ENCODE assay signal across 8 cellular contexts in genomic region chr18:53567935-53568574, GRCh38.
DNase-seq lines count a peak whose midpoint lies in the region; ATAC-seq, FAIRE-seq and TF ChIP-seq lines count a peak whose summit lies in the region.

No MANE protein-coding gene starts in this region.

- no peak overlapping the region for H3K4me3 Mint-ChIP-seq in glutamatergic neuron (ENCODE audit: unreplicated experiment)
- H3K4me3 Mint-ChIP-seq in activated T-helper 1 cell treated with anti-CD3 and anti-CD28 coated beads, Interleukin-12 subunit alpha, Interleukin-12 subunit beta, Interleukin-2, Interleukin-4 antibody, amounts not matched to agents 30 ng/mL and 10 ng/mL and 1 ng/mL, durations not matched to agents 14 hours and 24 hours and 36 hours, result no peak overlapping the region

- no peaks in the 10 kb centered on the region for H3K79me2 ChIP-seq in KMS-11 (ENCODE audit: insufficient read depth, low read depth)
- H3K79me2 ChIP-seq in SU-DHL-6 (ENCODE audit: insufficient read depth, low read length), result no peaks in the 10 kb centered on the region

- H3K4me1 Mint-ChIP-seq in glutamatergic neuron (ENCODE audit: low read depth, unreplicated experiment), result no peaks in the 10 kb centered on the region
- H3K4me1 Mint-ChIP-seq in activated T-helper 1 cell treated with anti-CD3 and anti-CD28 coated beads, Interleukin-12 subunit alpha, Interleukin-12 subunit beta, Interleukin-2, Interleukin-4 antibody, amounts not matched to agents 30 ng/mL and 10 ng/mL and 1 ng/mL, durations not matched to agents 14 hours and 24 hours and 36 hours (ENCODE audit: low read depth), result no peaks in the 10 kb centered on the region

- H3K27ac Mint-ChIP-seq in glutamatergic neuron (ENCODE audit: unreplicated experiment), result no peak overlapping the region
- H3K27ac Mint-ChIP-seq in activated T-helper 1 cell treated with anti-CD3 and anti-CD28 coated beads, Interleukin-12 subunit alpha, Interleukin-12 subunit beta, Interleukin-2, Interleukin-4 antibody, amounts not matched to agents 30 ng/mL and 10 ng/mL and 1 ng/mL, durations not matched to agents 14 hours and 24 hours and 36 hours, result no peak overlapping the region

- H3K27ac ChIP-seq in A549, result no peak overlapping the region
- no peak overlapping the region for H3K27ac ChIP-seq in KMS-11
- no peak overlapping the region for H3K27ac ChIP-seq in SU-DHL-6 (ENCODE audit: low read depth, low read length)
- H3K27ac ChIP-seq in spleen, result peak overlapping the region in 5 of 8 donors; percentile 10 to 37 (median 33)

- H3K36me3 ChIP-seq in KMS-11 (ENCODE audit: insufficient read depth), result no peaks in the 10 kb centered on the region
- H3K36me3 ChIP-seq in SU-DHL-6 (ENCODE audit: low read length), result no peaks in the 10 kb centered on the region
- no peaks in the 10 kb centered on the region for H3K36me3 ChIP-seq in spleen

- H3F3A ChIP-seq in SU-DHL-6 (ENCODE audit: insufficient read depth), result no peaks in the 10 kb centered on the region

- peak; percentile 6 to 21 for DNase-seq in A549 (ENCODE audit: low read depth in 1 of 2, low spot score in 1 of 2)
- DNase-seq in glutamatergic neuron, result no peak
- no peak for DNase-seq in spleen
- no peak for DNase-seq in activated T-helper 1 cell treated with anti-CD3 and anti-CD28 coated beads, Interleukin-12 subunit alpha, Interleukin-12 subunit beta, Interleukin-2, Interleukin-4 antibody, amounts not matched to agents 30 ng/mL and 10 ng/mL and 1 ng/mL, durations not matched to agents 14 hours and 24 hours and 36 hours (ENCODE audit: low spot score)

- POLR2A ChIA-PET in A549 (lab: Yijun Ruan, JAX), result no interaction called here

- no peaks in the 10 kb centered on the region for H3K27me3 Mint-ChIP-seq in glutamatergic neuron (ENCODE audit: unreplicated experiment)
- H3K27me3 Mint-ChIP-seq in activated T-helper 1 cell treated with anti-CD3 and anti-CD28 coated beads, Interleukin-12 subunit alpha, Interleukin-12 subunit beta, Interleukin-2, Interleukin-4 antibody, amounts not matched to agents 30 ng/mL and 10 ng/mL and 1 ng/mL, durations not matched to agents 14 hours and 24 hours and 36 hours (ENCODE audit: insufficient read depth), result no peaks in the 10 kb centered on the region

- FAIRE-seq in A549 (lab: Jason Lieb, UNC), result no peak

- ATAC-seq in A549 (no peak), GM21381 (IDR thresholded peaks at IDR 0.05; ENCODE audit: unreplicated experiment) (no peak)

- 0 out of 2 replicates have a peak, but pooled peaks cover 4% of the 10 kb centered on the region for H3K9me2 ChIP-seq in SU-DHL-6 (replicated peaks; ENCODE audit: insufficient read depth, low read length)

- intact Hi-C loops in spleen (cut with DNase I; ENCODE audit: low total_unique reads), result loop anchor here (10.0 kb wide), 1 partner anchor 547 kb away; no protein-coding TSS in a partner anchor
- intact Hi-C loops in activated T-helper 1 cell treated with anti-CD3 and anti-CD28 coated beads, Interleukin-12 subunit alpha, Interleukin-12 subunit beta, Interleukin-2, Interleukin-4 antibody, amounts not matched to agents 30 ng/mL and 10 ng/mL and 1 ng/mL, durations not matched to agents 14 hours and 24 hours and 36 hours (cut with micrococcal nuclease), result loop anchor here (1.0 kb wide), 3 partner anchors 551 to 1103 kb away; no protein-coding TSS in a partner anchor

- H3K4me2 ChIP-seq in A549 (no peak overlapping the region), KMS-11 (no peak overlapping the region), SU-DHL-6 (ENCODE audit: low read depth, low read length, poor library complexity, severe bottlenecking) (no peak overlapping the region)

- CTCF ChIA-PET in A549 (lab: Yijun Ruan, JAX), result interaction anchor here (0.6 to 1.5 kb wide), 4 partner anchors 22 to 560 kb away, joined by 3 to 4 read pairs (median 4); no protein-coding TSS in a partner anchor

- H3K4me1 ChIP-seq in A549 (no peaks in the 10 kb centered on the region), KMS-11 (ENCODE audit: low read depth, poor library complexity, severe bottlenecking) (no peaks in the 10 kb centered on the region), spleen (peaks cover 0 to 7% (median 0%) of the 10 kb centered on the region in 6 donors)

- H3K4me3 ChIP-seq in A549 (no peak overlapping the region), GM12875 (ENCODE audit: low read depth, low read length) (no peak overlapping the region), KMS-11 (IDR thresholded peaks at IDR 0.05; ENCODE audit: insufficient read depth, low read depth, low read length) (no peak overlapping the region), SU-DHL-6 (ENCODE audit: insufficient read depth, low read length, poor library complexity, severe bottlenecking) (no peak overlapping the region), spleen (no peak overlapping the region)

- H3K9ac ChIP-seq in KMS-11, result no peak overlapping the region
- H3K9ac ChIP-seq in SU-DHL-6 (ENCODE audit: low read length), result no peak overlapping the region

- 20% methylated on average over 12 of the region's 12 CpGs for WGBS in A549 (ENCODE audit: missing lambda C conversion rate)
- 41 to 61% (median 52%) methylated on average over 12 of the region's 12 CpGs for WGBS in spleen, 5 donors

- H3K9me3 Mint-ChIP-seq in glutamatergic neuron (ENCODE audit: unreplicated experiment), result no peaks in the 10 kb centered on the region
- no peaks in the 10 kb centered on the region for H3K9me3 Mint-ChIP-seq in activated T-helper 1 cell treated with anti-CD3 and anti-CD28 coated beads, Interleukin-12 subunit alpha, Interleukin-12 subunit beta, Interleukin-2, Interleukin-4 antibody, amounts not matched to agents 30 ng/mL and 10 ng/mL and 1 ng/mL, durations not matched to agents 14 hours and 24 hours and 36 hours

- TF ChIP-seq POLR2A in A549 (IDR thresholded peaks at IDR 0.05; ENCODE audit: low read length) (no peak), spleen (IDR thresholded peaks at IDR 0.05) (no peak)

- H3K36me3 Mint-ChIP-seq in glutamatergic neuron (ENCODE audit: unreplicated experiment), result no peaks in the 10 kb centered on the region
- no peaks in the 10 kb centered on the region for H3K36me3 Mint-ChIP-seq in activated T-helper 1 cell treated with anti-CD3 and anti-CD28 coated beads, Interleukin-12 subunit alpha, Interleukin-12 subunit beta, Interleukin-2, Interleukin-4 antibody, amounts not matched to agents 30 ng/mL and 10 ng/mL and 1 ng/mL, durations not matched to agents 14 hours and 24 hours and 36 hours (ENCODE audit: low read depth)

- H4K20me1 ChIP-seq in KMS-11 (ENCODE audit: insufficient read depth) (no peaks in the 10 kb centered on the region), SU-DHL-6 (ENCODE audit: low read depth, low read length) (no peaks in the 10 kb centered on the region)

- TF ChIP-seq CTCF in A549 (IDR thresholded peaks at IDR 0.05) (peak; percentile 50), GM12875 (IDR thresholded peaks at IDR 0.05; ENCODE audit: borderline replicate concordance, insufficient read depth, low read depth, low read length) (peak; percentile 48; the same call in 1 of the 2 replicates), KMS-11 (conservative IDR thresholded peaks at IDR 0.05; ENCODE audit: low read depth, low read length) (peak; percentile 95), SU-DHL-6 (IDR thresholded peaks at IDR 0.05; ENCODE audit: insufficient read depth, low read length, poor library complexity, severe bottlenecking) (peak; percentile 44), glutamatergic neuron (IDR thresholded peaks at IDR 0.05; ENCODE audit: partially characterized antibody, unreplicated experiment) (peak; percentile 88), spleen (IDR thresholded peaks at IDR 0.05 in 8 of 11, conservative IDR thresholded peaks at IDR 0.05 in 3 of 11) (peak; percentile 30 to 68 (median 58))

- H2AFZ ChIP-seq in KMS-11 (ENCODE audit: low read depth) (no peak overlapping the region), SU-DHL-6 (ENCODE audit: low read depth, low read length, severe bottlenecking) (no peak overlapping the region)

- H3K27me3 ChIP-seq in KMS-11 (ENCODE audit: insufficient read depth, low read depth) (no peaks in the 10 kb centered on the region), SU-DHL-6 (ENCODE audit: low read length) (no peaks in the 10 kb centered on the region), spleen (replicated peaks in 1 of 7) (no peaks in the 10 kb centered on the region)

- no peaks in the 10 kb centered on the region for H3K9me3 ChIP-seq in A549
- H3K9me3 ChIP-seq in SU-DHL-6 (ENCODE audit: insufficient read depth, low read length), result no peaks in the 10 kb centered on the region
- H3K9me3 ChIP-seq in spleen, result no peaks in the 10 kb centered on the region

- TF ChIP-seq EP300 in A549 (IDR thresholded peaks at IDR 0.05), result no peak

- peak; percentile 33 to 36; a peak in 3 of 5 replicates for TF ChIP-seq RAD21 in A549 (conservative IDR thresholded peaks at IDR 0.05 in 1 of 2, IDR thresholded peaks at IDR 0.05 in 1 of 2)

TF ChIP-seq in A549, 52 proteins besides CTCF, POLR2A, EP300 and RAD21:
- no peak for TF ChIP-seq HMGXB4 (CRISPR knock-in tag; IDR thresholded peaks at IDR 0.05; ENCODE audit: borderline replicate concordance)
- TF ChIP-seq SMC3 (IDR thresholded peaks at IDR 0.05), result peak; percentile 59; the same call in 2 of the 3 replicates
- no peak for TF ChIP-seq FOSL2 (IDR thresholded peaks at IDR 0.05)
- no peak for TF ChIP-seq FOSL2 (CRISPR knock-in tag; IDR thresholded peaks at IDR 0.05)

Comparison
In these comparisons a context has a peak if more than half of its experiments do, and no peak if none do; other contexts are left out.
1. DNase-seq: peak in A549 (2 of 2); none in glutamatergic neuron (single experiment), spleen (single experiment) and activated T-helper 1 cell treated with anti-CD3 and anti-CD28 coated beads, Interleukin-12 subunit alpha, Interleukin-12 subunit beta, Interleukin-2, Interleukin-4 antibody, amounts not matched to agents 30 ng/mL and 10 ng/mL and 1 ng/mL, durations not matched to agents 14 hours and 24 hours and 36 hours (single experiment).
2. H3K27ac ChIP-seq: peak in spleen (5 of 8); none in A549 (0 of 2), KMS-11 (single experiment) and SU-DHL-6 (single experiment).
3. CTCF ChIP-seq: peak in every context shown above with its lines; median percentile 95 in KMS-11; 88 in glutamatergic neuron; 58 in spleen; 50 in A549; 48 in GM12875; 44 in SU-DHL-6.